ENCODE assay signal across 8 cellular contexts in genomic region chr1:146012703-146013565, GRCh38. TPM values are rescaled to one million over a fixed set of nuclear protein-coding genes. Genes with fewer than 3 reads are reported as not detected.
DNase-seq lines count a peak whose midpoint lies in the region; ATAC-seq and TF ChIP-seq lines count a peak whose summit lies in the region.

No MANE protein-coding gene starts in this region.

- H3F3A ChIP-seq in neural cell (ENCODE audit: insufficient read depth, low read length, poor library complexity, severe bottlenecking): no peaks in the 10 kb centered on the region

- H3K27me3 Mint-ChIP-seq in activated CD4-positive, alpha-beta memory T cell treated with anti-CD3 and anti-CD28 coated beads for 36 hours: peaks cover 5% of the 10 kb centered on the region

- TF ChIP-seq RAD21 in neural cell (conservative IDR thresholded peaks at IDR 0.05): peak; percentile 90

- H3K27ac Mint-ChIP-seq in activated CD4-positive, alpha-beta memory T cell treated with anti-CD3 and anti-CD28 coated beads for 36 hours: no peak overlapping the region

- H3K4me1 ChIP-seq in fibroblast of lung (ENCODE audit: control insufficient read depth, extremely low read depth, insufficient read depth, low read length): no peaks in the 10 kb centered on the region

- H3K27ac ChIP-seq in fibroblast of lung (ENCODE audit: insufficient read depth, low read length) (no peak overlapping the region), neural cell (ENCODE audit: low read length) (no peak overlapping the region)

- H3K4me2 ChIP-seq in fibroblast of lung (ENCODE audit: extremely low read depth, insufficient read depth, low read length) (no peak overlapping the region), neural cell (ENCODE audit: low read length) (no peak overlapping the region)

- H3K4me3 ChIP-seq in HFF-Myc (replicated peaks; ENCODE audit: low read depth, low read length): no peak overlapping the region
- no peak overlapping the region for H3K4me3 ChIP-seq in fibroblast of lung (replicated peaks in 1 of 4; ENCODE audit: control extremely low read depth in 1 of 4, insufficient read depth in 1 of 4, low read depth in 3 of 4, low read length in 4 of 4)
- H3K4me3 ChIP-seq in neural cell (ENCODE audit: low read length): no peak overlapping the region

- DNase-seq in COR-L47 (lab: John Stamatoyannopoulos, UW) (peak; percentile 64), HFF-Myc (ENCODE audit: extremely low read depth, low read depth) (peak; percentile 76), NCI-H748 (lab: John Stamatoyannopoulos, UW; ENCODE audit: unreplicated experiment) (peak; percentile 77), fibroblast of lung (ENCODE audit: low read depth in 2 of 2) (peak; percentile 87 to 88), NK-92 (lab: John Stamatoyannopoulos, UW; ENCODE audit: unreplicated experiment) (no peak)
- peak; percentile 63 for DNase-seq in activated CD4-positive, alpha-beta memory T cell treated with anti-CD3 and anti-CD28 coated beads for 36 hours

- H3K79me2 ChIP-seq in fibroblast of lung (ENCODE audit: control insufficient read depth, insufficient read depth, low read length): no peaks in the 10 kb centered on the region
- no peaks in the 10 kb centered on the region for H3K79me2 ChIP-seq in neural cell (replicated peaks; ENCODE audit: insufficient read depth, low read length)

- H2AFZ ChIP-seq in fibroblast of lung (ENCODE audit: low read length): no peak overlapping the region
- H2AFZ ChIP-seq in neural cell (ENCODE audit: low read depth, low read length): no peak overlapping the region

- H3K9me3 ChIP-seq in fibroblast of lung (ENCODE audit: control insufficient read depth, insufficient read depth, low read depth, low read length) (no peaks in the 10 kb centered on the region), neural cell (ENCODE audit: low read length) (no peaks in the 10 kb centered on the region)

- intact Hi-C loops in activated CD4-positive, alpha-beta memory T cell treated with anti-CD3 and anti-CD28 coated beads for 36 hours (cut with micrococcal nuclease): loop anchor here (1.0 kb wide), 3 partner anchors 36 to 167 kb away; no protein-coding TSS in a partner anchor

- TF ChIP-seq CTCF in HFF-Myc (IDR thresholded peaks at IDR 0.05; ENCODE audit: low read depth, low read length, missing control alignments): peak; percentile 71
- peak; percentile 64 to 82 for TF ChIP-seq CTCF in fibroblast of lung (conservative IDR thresholded peaks at IDR 0.05 in 1 of 2, IDR thresholded peaks at IDR 0.05 in 1 of 2; ENCODE audit: low read depth in 1 of 2, low read length in 2 of 2)
- peak; percentile 87 for TF ChIP-seq CTCF in neural cell (IDR thresholded peaks at IDR 0.05; ENCODE audit: poor library complexity, severe bottlenecking)

- ATAC-seq in HG03139 (IDR thresholded peaks at IDR 0.05; ENCODE audit: unreplicated experiment): no peak

- no peaks in the 10 kb centered on the region for H3K9me3 Mint-ChIP-seq in activated CD4-positive, alpha-beta memory T cell treated with anti-CD3 and anti-CD28 coated beads for 36 hours

- H3K9me2 ChIP-seq in neural cell (ENCODE audit: insufficient read depth, low read length): no peaks in the 10 kb centered on the region

- H3K36me3 Mint-ChIP-seq in activated CD4-positive, alpha-beta memory T cell treated with anti-CD3 and anti-CD28 coated beads for 36 hours: no peaks in the 10 kb centered on the region

- H3K27me3 ChIP-seq in fibroblast of lung (ENCODE audit: control insufficient read depth, insufficient read depth, low read length) (peaks cover 2% of the 10 kb centered on the region), neural cell (ENCODE audit: insufficient read depth, low read depth, low read length) (no peaks in the 10 kb centered on the region)

- H3K4me3 Mint-ChIP-seq in activated CD4-positive, alpha-beta memory T cell treated with anti-CD3 and anti-CD28 coated beads for 36 hours: no peak overlapping the region

- H3K4me1 Mint-ChIP-seq in activated CD4-positive, alpha-beta memory T cell treated with anti-CD3 and anti-CD28 coated beads for 36 hours (ENCODE audit: low read depth): peaks cover 10% of the 10 kb centered on the region

- no peak for TF ChIP-seq EP300 in neural cell (conservative IDR thresholded peaks at IDR 0.05; ENCODE audit: poor library complexity, severe bottlenecking)

- H3K9ac ChIP-seq in fibroblast of lung (ENCODE audit: insufficient read depth, low read length) (no peak overlapping the region), neural cell (ENCODE audit: low read length) (no peak overlapping the region)

- CTCF ChIA-PET in activated CD4-positive, alpha-beta memory T cell treated with anti-CD3 and anti-CD28 coated beads for 36 hours (lab: Charles Lee): interaction anchor here (0.6 to 7.5 kb wide), 11 partner anchors 20 to 168 kb away, joined by 3 to 222 read pairs (median 5); partner anchors contain the start of genes ANKRD34A, NUDT17 and POLR3GL

- no peaks in the 10 kb centered on the region for H3K36me3 ChIP-seq in fibroblast of lung (ENCODE audit: control insufficient read depth, insufficient read depth, low read length)
- no peaks in the 10 kb centered on the region for H3K36me3 ChIP-seq in neural cell (ENCODE audit: insufficient read depth, low read length)

- POLR2A ChIA-PET in activated CD4-positive, alpha-beta memory T cell treated with anti-CD3 and anti-CD28 coated beads for 36 hours (lab: Charles Lee): interaction anchor here (1.0 to 1.3 kb wide), 3 partner anchors 12 to 39 kb away, joined by 3 to 6 read pairs (median 3); no protein-coding TSS in a partner anchor

- H4K20me1 ChIP-seq in fibroblast of lung (ENCODE audit: control insufficient read depth, extremely low read depth, insufficient read depth, low read length) (no peaks in the 10 kb centered on the region), neural cell (ENCODE audit: insufficient read depth) (no peaks in the 10 kb centered on the region)

TF ChIP-seq in neural cell, 6 proteins besides CTCF, POLR2A, EP300 and RAD21 (continues in another document):
- TF ChIP-seq MXI1 (conservative IDR thresholded peaks at IDR 0.05; ENCODE audit: poor library complexity, severe bottlenecking) (no peak), TAF1 (IDR thresholded peaks at IDR 0.05; ENCODE audit: low read depth) (no peak), SMC3 (conservative IDR thresholded peaks at IDR 0.05; ENCODE audit: poor library complexity) (peak; percentile 84), EZH2 (IDR thresholded peaks at IDR 0.05; ENCODE audit: borderline replicate concordance, insufficient read depth, low read length, poor library complexity, severe bottlenecking) (no peak)

RNA-seq across cellular contexts. Expression of gene HJV, which starts 8.6 kb away (rescaled TPM):
- total RNA-seq in activated CD4-positive, alpha-beta memory T cell treated with anti-CD3 and anti-CD28 coated beads for 36 hours: not detected
- total RNA-seq in fibroblast of lung: not detected in 2 replicates
- polyA plus RNA-seq in fibroblast of lung: not detected in 2 replicates
- not detected in 2 replicates for polyA plus RNA-seq in fibroblast of lung (2012)
- polyA minus RNA-seq in fibroblast of lung (ENCODE audit: low replicate concordance): not detected in 2 replicates
- not detected in 2 replicates for polyA plus RNA-seq in neural cell
- polyA minus RNA-seq in neural cell: 0.49 TPM in 1 of 2 replicates, not detected in the other

RNA-seq across cellular contexts. Expression of gene TXNIP, which starts 16.6 kb away (rescaled TPM):
- 10 to 100 TPM; 82.6 to 88.8 TPM for total RNA-seq in activated CD4-positive, alpha-beta memory T cell treated with anti-CD3 and anti-CD28 coated beads for 36 hours
- 361 and 773 TPM in 2 replicates for total RNA-seq in fibroblast of lung
- 61.1 and 204 TPM in 2 replicates for polyA plus RNA-seq in fibroblast of lung
- 27.5 and 83.7 TPM in 2 replicates for polyA plus RNA-seq in fibroblast of lung (2012)
- polyA minus RNA-seq in fibroblast of lung (ENCODE audit: low replicate concordance): 82.9 and 185 TPM in 2 replicates
- polyA plus RNA-seq in neural cell: 140 and 165 TPM in 2 replicates
- polyA minus RNA-seq in neural cell: 601 and 667 TPM in 2 replicates

RNA-seq across cellular contexts. Expression of gene POLR3GL, which starts 48.4 kb away (rescaled TPM):
- 10 to 100 TPM; 27.3 to 30.9 TPM for total RNA-seq in activated CD4-positive, alpha-beta memory T cell treated with anti-CD3 and anti-CD28 coated beads for 36 hours
- total RNA-seq in fibroblast of lung: 15.4 and 23.8 TPM in 2 replicates
- polyA plus RNA-seq in fibroblast of lung (22.6 and 23.3 TPM in 2 replicates), neural cell (37.5 and 38.6 TPM in 2 replicates)
- polyA plus RNA-seq in fibroblast of lung (2012): 37.3 and 38.6 TPM in 2 replicates
- polyA minus RNA-seq in fibroblast of lung (ENCODE audit: low replicate concordance) (7.0 and 10.0 TPM in 2 replicates), neural cell (10.2 and 19.2 TPM in 2 replicates)

RNA-seq across cellular contexts. Expression of gene ANKRD34A, which starts 48.6 kb away (rescaled TPM):
- total RNA-seq in activated CD4-positive, alpha-beta memory T cell treated with anti-CD3 and anti-CD28 coated beads for 36 hours: 1 to 10 TPM; 4.6 to 4.7 TPM
- 0.26 and 1.2 TPM in 2 replicates for total RNA-seq in fibroblast of lung
- 1.9 and 2.6 TPM in 2 replicates for polyA plus RNA-seq in fibroblast of lung
- 2.8 and 4.1 TPM in 2 replicates for polyA plus RNA-seq in fibroblast of lung (2012)
- polyA minus RNA-seq in fibroblast of lung (ENCODE audit: low replicate concordance): 2.6 and 4.5 TPM in 2 replicates
- 0.16 and 1.7 TPM in 2 replicates for polyA plus RNA-seq in neural cell
- polyA minus RNA-seq in neural cell: 0.73 and 1.5 TPM in 2 replicates

RNA-seq across cellular contexts. Expression of gene LIX1L, which starts 55.1 kb away (rescaled TPM):
- total RNA-seq in activated CD4-positive, alpha-beta memory T cell treated with anti-CD3 and anti-CD28 coated beads for 36 hours: 10 to 100 TPM; 46.6 to 47.8 TPM
- 10.5 and 14.2 TPM in 2 replicates for total RNA-seq in fibroblast of lung
- polyA plus RNA-seq in fibroblast of lung (63.3 and 65.7 TPM in 2 replicates), neural cell (15.7 and 17.0 TPM in 2 replicates)
- polyA plus RNA-seq in fibroblast of lung (2012): 17.0 and 20.1 TPM in 2 replicates
- polyA minus RNA-seq in fibroblast of lung (ENCODE audit: low replicate concordance) (28.7 and 31.4 TPM in 2 replicates), neural cell (15.1 and 16.9 TPM in 2 replicates)
